8 cellular contexts compared by ENCODE assay signal in genomic region chr4:16524379-16524778, GRCh38.
"Had no signal": no experiment of that assay in that cellular context is flagged by ENCODE, and none has a peak within 500 bp of the region (broad histone marks: within the 10 kb centered on the region; RNA-seq: fewer than 3 reads in every experiment).

No MANE protein-coding gene starts in this region.

- H3K9me3 Mint-ChIP-seq: HFFc6 had no signal

- DNase-seq: GM23248, HFFc6, KG1 had no signal

- H3K4me1 ChIP-seq: HAP-1 had no signal

- H3K9ac ChIP-seq: GM23248 had no signal

- H3K4me3 ChIP-seq: GM23248, HAP-1, K562 had no signal

- ATAC-seq: HCT116, HepG2, K562 had no signal

- H3K27ac Mint-ChIP-seq: HFFc6 had no signal

- H3K27ac ChIP-seq: GM23248, HL-60 had no signal

- H3K4me3 Mint-ChIP-seq: HFFc6 had no signal

- H2AFZ ChIP-seq: GM23248 had no signal

- H3K36me3 ChIP-seq: HAP-1 had no signal

- H3K9me3 ChIP-seq: HAP-1 had no signal
